ENCODE assay signal across 1 cellular context in the genomic region with DNA sequence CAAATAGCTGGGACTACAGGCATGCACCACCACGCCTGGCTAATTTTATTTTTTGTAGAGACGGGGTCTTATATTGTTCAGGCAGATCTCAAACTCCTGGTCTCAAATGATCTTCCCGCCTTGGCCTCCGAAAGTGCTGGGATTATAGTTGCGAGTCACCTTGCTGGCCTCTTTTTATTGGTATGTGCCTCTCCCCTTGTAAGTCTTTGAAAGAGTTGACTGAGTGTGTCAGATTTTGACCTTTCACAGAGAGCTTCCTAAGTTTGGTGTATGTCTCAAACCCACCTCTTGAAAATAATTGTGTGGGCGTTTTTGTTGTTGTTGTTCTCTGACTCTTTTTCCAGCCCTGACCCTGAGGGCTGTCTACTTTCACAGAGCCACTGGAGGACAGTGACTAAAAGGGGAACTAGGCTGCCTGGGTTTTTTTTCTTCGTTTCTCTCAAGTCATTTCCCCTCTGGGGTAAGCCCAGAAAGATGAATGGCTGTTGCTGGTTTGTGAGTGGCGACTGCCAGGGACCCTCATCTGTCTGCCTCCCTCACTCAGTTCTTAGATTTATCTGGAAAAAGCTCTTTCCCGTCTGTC.
TF ChIP-seq lines count a peak whose summit lies in the region.

No MANE protein-coding gene starts in this region.

TF ChIP-seq in GM12878, 131 proteins besides CTCF, POLR2A, EP300 and RAD21 (continues in another document):
- peak; percentile 73 for TF ChIP-seq JUNB (IDR thresholded peaks at IDR 0.05)
- peak; percentile 77 for TF ChIP-seq MEF2A (IDR thresholded peaks at IDR 0.05; ENCODE audit: insufficient read depth, low read depth, low read length)
- TF ChIP-seq RUNX3 (IDR thresholded peaks at IDR 0.05; ENCODE audit: low read length) = peak; percentile 34; the same call in 1 of the 2 replicates
- peak; percentile 46; the same call in 1 of the 2 replicates for TF ChIP-seq DPF2 (IDR thresholded peaks at IDR 0.05)
- no peak for TF ChIP-seq CHD4 (IDR thresholded peaks at IDR 0.05)
- TF ChIP-seq NFIC (IDR thresholded peaks at IDR 0.05; ENCODE audit: low read depth, low read length) = peak; percentile 51; the same call in 1 of the 2 replicates
- TF ChIP-seq NBN (IDR thresholded peaks at IDR 0.05) = 0 out of 2 replicates have a peak, but pooled peaks have one; percentile 9
- no peak for TF ChIP-seq ZNF622 (IDR thresholded peaks at IDR 0.05)
- TF ChIP-seq, protein P1, sequence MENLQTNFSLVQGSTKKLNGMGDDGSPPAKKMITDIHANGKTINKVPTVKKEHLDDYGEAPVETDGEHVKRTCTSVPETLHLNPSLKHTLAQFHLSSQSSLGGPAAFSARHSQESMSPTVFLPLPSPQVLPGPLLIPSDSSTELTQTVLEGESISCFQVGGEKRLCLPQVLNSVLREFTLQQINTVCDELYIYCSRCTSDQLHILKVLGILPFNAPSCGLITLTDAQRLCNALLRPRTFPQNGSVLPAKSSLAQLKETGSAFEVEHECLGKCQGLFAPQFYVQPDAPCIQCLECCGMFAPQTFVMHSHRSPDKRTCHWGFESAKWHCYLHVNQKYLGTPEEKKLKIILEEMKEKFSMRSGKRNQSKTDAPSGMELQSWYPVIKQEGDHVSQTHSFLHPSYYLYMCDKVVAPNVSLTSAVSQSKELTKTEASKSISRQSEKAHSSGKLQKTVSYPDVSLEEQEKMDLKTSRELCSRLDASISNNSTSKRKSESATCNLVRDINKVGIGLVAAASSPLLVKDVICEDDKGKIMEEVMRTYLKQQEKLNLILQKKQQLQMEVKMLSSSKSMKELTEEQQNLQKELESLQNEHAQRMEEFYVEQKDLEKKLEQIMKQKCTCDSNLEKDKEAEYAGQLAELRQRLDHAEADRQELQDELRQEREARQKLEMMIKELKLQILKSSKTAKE (IDR thresholded peaks at IDR 0.05; ENCODE audit: low read depth, poor library complexity, severe bottlenecking) = peak; percentile 91
- TF ChIP-seq, protein P2, sequence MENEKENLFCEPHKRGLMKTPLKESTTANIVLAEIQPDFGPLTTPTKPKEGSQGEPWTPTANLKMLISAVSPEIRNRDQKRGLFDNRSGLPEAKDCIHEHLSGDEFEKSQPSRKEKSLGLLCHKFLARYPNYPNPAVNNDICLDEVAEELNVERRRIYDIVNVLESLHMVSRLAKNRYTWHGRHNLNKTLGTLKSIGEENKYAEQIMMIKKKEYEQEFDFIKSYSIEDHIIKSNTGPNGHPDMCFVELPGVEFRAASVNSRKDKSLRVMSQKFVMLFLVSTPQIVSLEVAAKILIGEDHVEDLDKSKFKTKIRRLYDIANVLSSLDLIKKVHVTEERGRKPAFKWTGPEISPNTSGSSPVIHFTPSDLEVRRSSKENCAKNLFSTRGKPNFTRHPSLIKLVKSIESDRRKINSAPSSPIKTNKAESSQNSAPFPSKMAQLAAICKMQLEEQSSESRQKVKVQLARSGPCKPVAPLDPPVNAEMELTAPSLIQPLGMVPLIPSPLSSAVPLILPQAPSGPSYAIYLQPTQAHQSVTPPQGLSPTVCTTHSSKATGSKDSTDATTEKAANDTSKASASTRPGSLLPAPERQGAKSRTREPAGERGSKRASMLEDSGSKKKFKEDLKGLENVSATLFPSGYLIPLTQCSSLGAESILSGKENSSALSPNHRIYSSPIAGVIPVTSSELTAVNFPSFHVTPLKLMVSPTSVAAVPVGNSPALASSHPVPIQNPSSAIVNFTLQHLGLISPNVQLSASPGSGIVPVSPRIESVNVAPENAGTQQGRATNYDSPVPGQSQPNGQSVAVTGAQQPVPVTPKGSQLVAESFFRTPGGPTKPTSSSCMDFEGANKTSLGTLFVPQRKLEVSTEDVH (IDR thresholded peaks at IDR 0.05; ENCODE audit: low read depth, partially characterized antibody) = no peak
- no peak for TF ChIP-seq SMARCA5 (IDR thresholded peaks at IDR 0.05)
- peak; percentile 61; the same call in 1 of the 2 replicates for TF ChIP-seq BCL11A (IDR thresholded peaks at IDR 0.05; ENCODE audit: low read depth, low read length)
- TF ChIP-seq NR2F1 (conservative IDR thresholded peaks at IDR 0.05) = 0 out of 2 replicates have a peak, but pooled peaks have one; percentile 32
- TF ChIP-seq, protein P3, sequence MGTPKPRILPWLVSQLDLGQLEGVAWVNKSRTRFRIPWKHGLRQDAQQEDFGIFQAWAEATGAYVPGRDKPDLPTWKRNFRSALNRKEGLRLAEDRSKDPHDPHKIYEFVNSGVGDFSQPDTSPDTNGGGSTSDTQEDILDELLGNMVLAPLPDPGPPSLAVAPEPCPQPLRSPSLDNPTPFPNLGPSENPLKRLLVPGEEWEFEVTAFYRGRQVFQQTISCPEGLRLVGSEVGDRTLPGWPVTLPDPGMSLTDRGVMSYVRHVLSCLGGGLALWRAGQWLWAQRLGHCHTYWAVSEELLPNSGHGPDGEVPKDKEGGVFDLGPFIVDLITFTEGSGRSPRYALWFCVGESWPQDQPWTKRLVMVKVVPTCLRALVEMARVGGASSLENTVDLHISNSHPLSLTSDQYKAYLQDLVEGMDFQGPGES (IDR thresholded peaks at IDR 0.05) = no peak
- TF ChIP-seq FOXM1 (IDR thresholded peaks at IDR 0.05; ENCODE audit: low read depth, low read length) = peak; percentile 47; the same call in 1 of the 2 replicates
- TF ChIP-seq MEF2B (IDR thresholded peaks at IDR 0.05; ENCODE audit: partially characterized antibody, poor library complexity, severe bottlenecking) = peak; percentile 48
- TF ChIP-seq YY1 (IDR thresholded peaks at IDR 0.05; ENCODE audit: low read depth, low read length) = 0 out of 2 replicates have a peak, but pooled peaks have one; percentile 39
- no peak for TF ChIP-seq JUND (IDR thresholded peaks at IDR 0.05; ENCODE audit: low read depth, low read length)
- 0 out of 2 replicates have a peak, but pooled peaks have one; percentile 8 for TF ChIP-seq ZNF24 (IDR thresholded peaks at IDR 0.05)
- peak; percentile 39; the same call in 1 of the 2 replicates for TF ChIP-seq MTA2 (IDR thresholded peaks at IDR 0.05; ENCODE audit: low read depth)
- TF ChIP-seq, protein P4, sequence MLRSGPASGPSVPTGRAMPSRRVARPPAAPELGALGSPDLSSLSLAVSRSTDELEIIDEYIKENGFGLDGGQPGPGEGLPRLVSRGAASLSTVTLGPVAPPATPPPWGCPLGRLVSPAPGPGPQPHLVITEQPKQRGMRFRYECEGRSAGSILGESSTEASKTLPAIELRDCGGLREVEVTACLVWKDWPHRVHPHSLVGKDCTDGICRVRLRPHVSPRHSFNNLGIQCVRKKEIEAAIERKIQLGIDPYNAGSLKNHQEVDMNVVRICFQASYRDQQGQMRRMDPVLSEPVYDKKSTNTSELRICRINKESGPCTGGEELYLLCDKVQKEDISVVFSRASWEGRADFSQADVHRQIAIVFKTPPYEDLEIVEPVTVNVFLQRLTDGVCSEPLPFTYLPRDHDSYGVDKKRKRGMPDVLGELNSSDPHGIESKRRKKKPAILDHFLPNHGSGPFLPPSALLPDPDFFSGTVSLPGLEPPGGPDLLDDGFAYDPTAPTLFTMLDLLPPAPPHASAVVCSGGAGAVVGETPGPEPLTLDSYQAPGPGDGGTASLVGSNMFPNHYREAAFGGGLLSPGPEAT (IDR thresholded peaks at IDR 0.05; ENCODE audit: low read depth) = no peak
- TF ChIP-seq IRF4 (IDR thresholded peaks at IDR 0.05; ENCODE audit: low read depth, low read length) = peak; percentile 80
- peak; percentile 28; the same call in 1 of the 2 replicates for TF ChIP-seq CREM (IDR thresholded peaks at IDR 0.05; ENCODE audit: low read depth)
- no peak for TF ChIP-seq STAT1 (conservative IDR thresholded peaks at IDR 0.05)
- TF ChIP-seq, protein P5, sequence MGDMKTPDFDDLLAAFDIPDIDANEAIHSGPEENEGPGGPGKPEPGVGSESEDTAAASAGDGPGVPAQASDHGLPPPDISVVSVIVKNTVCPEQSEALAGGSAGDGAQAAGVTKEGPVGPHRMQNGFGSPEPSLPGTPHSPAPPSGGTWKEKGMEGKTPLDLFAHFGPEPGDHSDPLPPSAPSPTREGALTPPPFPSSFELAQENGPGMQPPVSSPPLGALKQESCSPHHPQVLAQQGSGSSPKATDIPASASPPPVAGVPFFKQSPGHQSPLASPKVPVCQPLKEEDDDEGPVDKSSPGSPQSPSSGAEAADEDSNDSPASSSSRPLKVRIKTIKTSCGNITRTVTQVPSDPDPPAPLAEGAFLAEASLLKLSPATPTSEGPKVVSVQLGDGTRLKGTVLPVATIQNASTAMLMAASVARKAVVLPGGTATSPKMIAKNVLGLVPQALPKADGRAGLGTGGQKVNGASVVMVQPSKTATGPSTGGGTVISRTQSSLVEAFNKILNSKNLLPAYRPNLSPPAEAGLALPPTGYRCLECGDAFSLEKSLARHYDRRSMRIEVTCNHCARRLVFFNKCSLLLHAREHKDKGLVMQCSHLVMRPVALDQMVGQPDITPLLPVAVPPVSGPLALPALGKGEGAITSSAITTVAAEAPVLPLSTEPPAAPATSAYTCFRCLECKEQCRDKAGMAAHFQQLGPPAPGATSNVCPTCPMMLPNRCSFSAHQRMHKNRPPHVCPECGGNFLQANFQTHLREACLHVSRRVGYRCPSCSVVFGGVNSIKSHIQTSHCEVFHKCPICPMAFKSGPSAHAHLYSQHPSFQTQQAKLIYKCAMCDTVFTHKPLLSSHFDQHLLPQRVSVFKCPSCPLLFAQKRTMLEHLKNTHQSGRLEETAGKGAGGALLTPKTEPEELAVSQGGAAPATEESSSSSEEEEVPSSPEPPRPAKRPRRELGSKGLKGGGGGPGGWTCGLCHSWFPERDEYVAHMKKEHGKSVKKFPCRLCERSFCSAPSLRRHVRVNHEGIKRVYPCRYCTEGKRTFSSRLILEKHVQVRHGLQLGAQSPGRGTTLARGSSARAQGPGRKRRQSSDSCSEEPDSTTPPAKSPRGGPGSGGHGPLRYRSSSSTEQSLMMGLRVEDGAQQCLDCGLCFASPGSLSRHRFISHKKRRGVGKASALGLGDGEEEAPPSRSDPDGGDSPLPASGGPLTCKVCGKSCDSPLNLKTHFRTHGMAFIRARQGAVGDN (IDR thresholded peaks at IDR 0.05) = no peak
- TF ChIP-seq PML (IDR thresholded peaks at IDR 0.05; ENCODE audit: low read length) = no peak
- TF ChIP-seq, protein P6, sequence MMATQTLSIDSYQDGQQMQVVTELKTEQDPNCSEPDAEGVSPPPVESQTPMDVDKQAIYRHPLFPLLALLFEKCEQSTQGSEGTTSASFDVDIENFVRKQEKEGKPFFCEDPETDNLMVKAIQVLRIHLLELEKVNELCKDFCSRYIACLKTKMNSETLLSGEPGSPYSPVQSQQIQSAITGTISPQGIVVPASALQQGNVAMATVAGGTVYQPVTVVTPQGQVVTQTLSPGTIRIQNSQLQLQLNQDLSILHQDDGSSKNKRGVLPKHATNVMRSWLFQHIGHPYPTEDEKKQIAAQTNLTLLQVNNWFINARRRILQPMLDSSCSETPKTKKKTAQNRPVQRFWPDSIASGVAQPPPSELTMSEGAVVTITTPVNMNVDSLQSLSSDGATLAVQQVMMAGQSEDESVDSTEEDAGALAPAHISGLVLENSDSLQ (IDR thresholded peaks at IDR 0.05) = peak; percentile 33; the same call in 1 of the 2 replicates
- TF ChIP-seq ZNF384 (IDR thresholded peaks at IDR 0.05; ENCODE audit: borderline replicate concordance, low read depth, low read length) = peak; percentile 81; the same call in 1 of the 2 replicates
- TF ChIP-seq EGR1 (IDR thresholded peaks at IDR 0.05; ENCODE audit: borderline replicate concordance in 1 of 2, low read depth in 2 of 2, low read length in 2 of 2) = peak in 1 of 2 experiments; percentile 40; a peak in 1 of 3 replicates
- TF ChIP-seq, protein P7, sequence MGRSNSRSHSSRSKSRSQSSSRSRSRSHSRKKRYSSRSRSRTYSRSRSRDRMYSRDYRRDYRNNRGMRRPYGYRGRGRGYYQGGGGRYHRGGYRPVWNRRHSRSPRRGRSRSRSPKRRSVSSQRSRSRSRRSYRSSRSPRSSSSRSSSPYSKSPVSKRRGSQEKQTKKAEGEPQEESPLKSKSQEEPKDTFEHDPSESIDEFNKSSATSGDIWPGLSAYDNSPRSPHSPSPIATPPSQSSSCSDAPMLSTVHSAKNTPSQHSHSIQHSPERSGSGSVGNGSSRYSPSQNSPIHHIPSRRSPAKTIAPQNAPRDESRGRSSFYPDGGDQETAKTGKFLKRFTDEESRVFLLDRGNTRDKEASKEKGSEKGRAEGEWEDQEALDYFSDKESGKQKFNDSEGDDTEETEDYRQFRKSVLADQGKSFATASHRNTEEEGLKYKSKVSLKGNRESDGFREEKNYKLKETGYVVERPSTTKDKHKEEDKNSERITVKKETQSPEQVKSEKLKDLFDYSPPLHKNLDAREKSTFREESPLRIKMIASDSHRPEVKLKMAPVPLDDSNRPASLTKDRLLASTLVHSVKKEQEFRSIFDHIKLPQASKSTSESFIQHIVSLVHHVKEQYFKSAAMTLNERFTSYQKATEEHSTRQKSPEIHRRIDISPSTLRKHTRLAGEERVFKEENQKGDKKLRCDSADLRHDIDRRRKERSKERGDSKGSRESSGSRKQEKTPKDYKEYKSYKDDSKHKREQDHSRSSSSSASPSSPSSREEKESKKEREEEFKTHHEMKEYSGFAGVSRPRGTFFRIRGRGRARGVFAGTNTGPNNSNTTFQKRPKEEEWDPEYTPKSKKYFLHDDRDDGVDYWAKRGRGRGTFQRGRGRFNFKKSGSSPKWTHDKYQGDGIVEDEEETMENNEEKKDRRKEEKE (IDR thresholded peaks at IDR 0.05) = no peak
- TF ChIP-seq, protein P8, sequence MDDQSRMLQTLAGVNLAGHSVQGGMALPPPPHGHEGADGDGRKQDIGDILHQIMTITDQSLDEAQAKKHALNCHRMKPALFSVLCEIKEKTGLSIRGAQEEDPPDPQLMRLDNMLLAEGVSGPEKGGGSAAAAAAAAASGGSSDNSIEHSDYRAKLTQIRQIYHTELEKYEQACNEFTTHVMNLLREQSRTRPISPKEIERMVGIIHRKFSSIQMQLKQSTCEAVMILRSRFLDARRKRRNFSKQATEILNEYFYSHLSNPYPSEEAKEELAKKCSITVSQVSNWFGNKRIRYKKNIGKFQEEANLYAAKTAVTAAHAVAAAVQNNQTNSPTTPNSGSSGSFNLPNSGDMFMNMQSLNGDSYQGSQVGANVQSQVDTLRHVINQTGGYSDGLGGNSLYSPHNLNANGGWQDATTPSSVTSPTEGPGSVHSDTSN (IDR thresholded peaks at IDR 0.05; ENCODE audit: insufficient replicate concordance, low read depth, low read length) = peak; percentile 32
- TF ChIP-seq, protein P9, sequence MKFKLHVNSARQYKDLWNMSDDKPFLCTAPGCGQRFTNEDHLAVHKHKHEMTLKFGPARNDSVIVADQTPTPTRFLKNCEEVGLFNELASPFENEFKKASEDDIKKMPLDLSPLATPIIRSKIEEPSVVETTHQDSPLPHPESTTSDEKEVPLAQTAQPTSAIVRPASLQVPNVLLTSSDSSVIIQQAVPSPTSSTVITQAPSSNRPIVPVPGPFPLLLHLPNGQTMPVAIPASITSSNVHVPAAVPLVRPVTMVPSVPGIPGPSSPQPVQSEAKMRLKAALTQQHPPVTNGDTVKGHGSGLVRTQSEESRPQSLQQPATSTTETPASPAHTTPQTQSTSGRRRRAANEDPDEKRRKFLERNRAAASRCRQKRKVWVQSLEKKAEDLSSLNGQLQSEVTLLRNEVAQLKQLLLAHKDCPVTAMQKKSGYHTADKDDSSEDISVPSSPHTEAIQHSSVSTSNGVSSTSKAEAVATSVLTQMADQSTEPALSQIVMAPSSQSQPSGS (IDR thresholded peaks at IDR 0.05; ENCODE audit: low read length) = peak; percentile 59
- TF ChIP-seq GATAD2B (conservative IDR thresholded peaks at IDR 0.05; ENCODE audit: low read depth) = no peak
- TF ChIP-seq IKZF2 (IDR thresholded peaks at IDR 0.05) = peak in 1 of 2 experiments; percentile 47; a peak in 1 of 4 replicates
- TF ChIP-seq ZNF217 (IDR thresholded peaks at IDR 0.05) = no peak
- TF ChIP-seq TBL1XR1 (IDR thresholded peaks at IDR 0.05; ENCODE audit: low read depth, low read length) = peak; percentile 82; the same call in 1 of the 2 replicates
- TF ChIP-seq IKZF1 (conservative IDR thresholded peaks at IDR 0.05) = 0 out of 2 replicates have a peak, but pooled peaks have one; percentile 29
